ENCODE assay signal across 9 cellular contexts in genomic region chr22:17266261-17266971, GRCh38. TPM values are rescaled to one million over a fixed set of nuclear protein-coding genes. Genes with fewer than 3 reads are reported as not detected.
A peak's percentile ranks its signal among the peaks of the same experiment; 100 is the strongest.
DNase-seq lines count a peak whose midpoint lies in the region; ATAC-seq lines count a peak whose summit lies in the region.
"Had no signal": no experiment of that assay in that cellular context is flagged by ENCODE, and none has a peak within 500 bp of the region (broad histone marks: within the 10 kb centered on the region; RNA-seq: fewer than 3 reads in every experiment).

No MANE protein-coding gene starts in this region.

- DNase-seq in SHP77 (lab: John Stamatoyannopoulos, UW) (peak; percentile 18 to 26), SHP77 treated with DMSO at 0.1 percent for 48 hours (lab: John Stamatoyannopoulos, UW) (no peak), KBM-7 (peak; percentile 61)
- DNase-seq in activated T-helper 2 cell treated with anti-CD3 and anti-CD28 coated beads, Interferon-gamma antibody, Interleukin-2, Interleukin-4, amounts not matched to agents 10 μg/mL and 5 μg/mL and 100 μg/mL, durations not matched to agents 14 hours and 24 hours and 36 hours (ENCODE audit: low spot score): no peak

- H3K4me3 Mint-ChIP-seq in activated T-helper 17 cell treated with anti-CD3 and anti-CD28 coated beads, Interleukin-2, amount 50 U/mL, for 72 hours: no peak overlapping the region
- H3K4me3 Mint-ChIP-seq in activated T-helper 2 cell treated with anti-CD3 and anti-CD28 coated beads, Interferon-gamma antibody, Interleukin-2, Interleukin-4, amounts not matched to agents 10 μg/mL and 5 μg/mL and 100 μg/mL, durations not matched to agents 14 hours and 24 hours and 36 hours (ENCODE audit: low read depth): no peak overlapping the region

- H3K9me3 Mint-ChIP-seq in activated T-helper 17 cell treated with anti-CD3 and anti-CD28 coated beads, Interleukin-2, amount 50 U/mL, for 72 hours: no peaks in the 10 kb centered on the region
- no peaks in the 10 kb centered on the region for H3K9me3 Mint-ChIP-seq in activated T-helper 2 cell treated with anti-CD3 and anti-CD28 coated beads, Interferon-gamma antibody, Interleukin-2, Interleukin-4, amounts not matched to agents 10 μg/mL and 5 μg/mL and 100 μg/mL, durations not matched to agents 14 hours and 24 hours and 36 hours

- intact Hi-C loops in activated T-helper 2 cell treated with anti-CD3 and anti-CD28 coated beads, Interferon-gamma antibody, Interleukin-2, Interleukin-4, amounts not matched to agents 10 μg/mL and 5 μg/mL and 100 μg/mL, durations not matched to agents 14 hours and 24 hours and 36 hours (cut with micrococcal nuclease): no loop called here

- in situ Hi-C loops in KBM-7 (cut with MboI; ENCODE audit: low pct_unique_long_range_greater_than_20kb, low sequenced_read_pairs): loop anchor here (25.0 kb wide), 1 partner anchor 104 kb away; the partner anchor contains the start of gene HDHD5

- no peak overlapping the region for H3K27ac Mint-ChIP-seq in activated T-helper 17 cell treated with anti-CD3 and anti-CD28 coated beads, Interleukin-2, amount 50 U/mL, for 72 hours
- no peak overlapping the region for H3K27ac Mint-ChIP-seq in activated T-helper 2 cell treated with anti-CD3 and anti-CD28 coated beads, Interferon-gamma antibody, Interleukin-2, Interleukin-4, amounts not matched to agents 10 μg/mL and 5 μg/mL and 100 μg/mL, durations not matched to agents 14 hours and 24 hours and 36 hours

- peak; percentile 37 for ATAC-seq in activated T-helper 17 cell treated with anti-CD3 and anti-CD28 coated beads, Interleukin-2, amount 50 U/mL, for 72 hours (replicated peaks)
- ATAC-seq in HG02852 (IDR thresholded peaks at IDR 0.05; ENCODE audit: unreplicated experiment) (no peak), GM18517 (IDR thresholded peaks at IDR 0.05; ENCODE audit: unreplicated experiment) (no peak)

- H3K27me3 Mint-ChIP-seq in activated T-helper 17 cell treated with anti-CD3 and anti-CD28 coated beads, Interleukin-2, amount 50 U/mL, for 72 hours: no peaks in the 10 kb centered on the region
- no peaks in the 10 kb centered on the region for H3K27me3 Mint-ChIP-seq in activated T-helper 2 cell treated with anti-CD3 and anti-CD28 coated beads, Interferon-gamma antibody, Interleukin-2, Interleukin-4, amounts not matched to agents 10 μg/mL and 5 μg/mL and 100 μg/mL, durations not matched to agents 14 hours and 24 hours and 36 hours (ENCODE audit: low read depth)

- H3K4me1 ChIP-seq in neuron (ENCODE audit: insufficient read depth, low read length): peaks cover 35% of the 10 kb centered on the region

- no peaks in the 10 kb centered on the region for H3K27me3 ChIP-seq in neuron (ENCODE audit: insufficient read depth, low read length)

- H3K4me3 ChIP-seq in neuron (ENCODE audit: low read length): peak overlapping the region; percentile 30

- no peak overlapping the region for H2AFZ ChIP-seq in neuron (ENCODE audit: low read depth, low read length)

- no peaks in the 10 kb centered on the region for H3K36me3 ChIP-seq in neuron (ENCODE audit: insufficient read depth, low read length)

- H3K36me3 Mint-ChIP-seq in activated T-helper 17 cell treated with anti-CD3 and anti-CD28 coated beads, Interleukin-2, amount 50 U/mL, for 72 hours (ENCODE audit: low read depth): no peaks in the 10 kb centered on the region
- no peaks in the 10 kb centered on the region for H3K36me3 Mint-ChIP-seq in activated T-helper 2 cell treated with anti-CD3 and anti-CD28 coated beads, Interferon-gamma antibody, Interleukin-2, Interleukin-4, amounts not matched to agents 10 μg/mL and 5 μg/mL and 100 μg/mL, durations not matched to agents 14 hours and 24 hours and 36 hours (ENCODE audit: low read depth)

- H3K4me1 Mint-ChIP-seq in activated T-helper 17 cell treated with anti-CD3 and anti-CD28 coated beads, Interleukin-2, amount 50 U/mL, for 72 hours: no peaks in the 10 kb centered on the region
- H3K4me1 Mint-ChIP-seq in activated T-helper 2 cell treated with anti-CD3 and anti-CD28 coated beads, Interferon-gamma antibody, Interleukin-2, Interleukin-4, amounts not matched to agents 10 μg/mL and 5 μg/mL and 100 μg/mL, durations not matched to agents 14 hours and 24 hours and 36 hours (ENCODE audit: low read depth): peaks cover 19% of the 10 kb centered on the region

- H3K9me3 ChIP-seq in neuron (ENCODE audit: low read length): no peaks in the 10 kb centered on the region

RNA-seq across cellular contexts. Expression of gene ADA2, which starts 47.2 kb away (rescaled TPM):
- 1 to 10 TPM; 2.1 to 4.0 TPM for total RNA-seq in activated T-helper 17 cell treated with anti-CD3 and anti-CD28 coated beads, Interleukin-2, amount 50 U/mL, for 72 hours
- total RNA-seq in activated T-helper 2 cell treated with anti-CD3 and anti-CD28 coated beads, Interferon-gamma antibody, Interleukin-2, Interleukin-4, amounts not matched to agents 10 μg/mL and 5 μg/mL and 100 μg/mL, durations not matched to agents 14 hours and 24 hours and 36 hours: 3.9 and 4.5 TPM in 2 replicates
- total RNA-seq: SK-MEL-5 had no signal

Comparison
In these comparisons a context has a peak if more than half of its experiments do, and no peak if none do; other contexts are left out.
1. DNase-seq: peak in SHP77 (2 of 2) and KBM-7 (single experiment); none in SHP77 treated with DMSO at 0.1 percent for 48 hours (single experiment) and activated T-helper 2 cell treated with anti-CD3 and anti-CD28 coated beads, Interferon-gamma antibody, Interleukin-2, Interleukin-4, amounts not matched to agents 10 μg/mL and 5 μg/mL and 100 μg/mL, durations not matched to agents 14 hours and 24 hours and 36 hours (single experiment).